29 cellular contexts compared by ENCODE assay signal in genomic region chr3:70911719-70912118, GRCh38.
"Had no signal": no experiment of that assay in that cellular context is flagged by ENCODE, and none has a peak within 500 bp of the region (broad histone marks: within the 10 kb centered on the region; RNA-seq: fewer than 3 reads in every experiment).

No MANE protein-coding gene starts in this region.

- H3K4me1 Mint-ChIP-seq: stimulated activated effector memory CD8-positive, alpha-beta T cell treated with anti-CD3 and anti-CD28 coated beads, Interleukin-12 subunit alpha, Interleukin-12 subunit beta, amount 100 ng/mL, for 72 hours; stimulated activated memory B cell treated with anti-CD40 and anti-IgM and Interleukin-4, amounts not matched to agents 10 μg/mL and 1 μg/mL and 100 μg/mL, for 72 hours; stimulated activated naive B cell treated with anti-CD40 and anti-IgM and Interleukin-4, amounts not matched to agents 10 μg/mL and 1 μg/mL and 100 μg/mL, for 72 hours; stimulated activated naive CD8-positive, alpha-beta T cell treated with anti-CD3 and anti-CD28 coated beads, Interleukin-15, amount 100 ng/mL, for 72 hours had no signal

- H3K4me1 ChIP-seq: stomach, suprapubic skin, testis, thyroid gland, tibial nerve, transverse colon, upper lobe of left lung, upper lobe of right lung, uterus, vagina had no signal

- H3K9me3 Mint-ChIP-seq: stimulated activated effector memory CD8-positive, alpha-beta T cell treated with anti-CD3 and anti-CD28 coated beads, Interleukin-12 subunit alpha, Interleukin-12 subunit beta, amount 100 ng/mL, for 72 hours; stimulated activated memory B cell treated with anti-CD40 and anti-IgM and Interleukin-4, amounts not matched to agents 10 μg/mL and 1 μg/mL and 100 μg/mL, for 72 hours; stimulated activated naive B cell treated with anti-CD40 and anti-IgM and Interleukin-4, amounts not matched to agents 10 μg/mL and 1 μg/mL and 100 μg/mL, for 72 hours; stimulated activated naive CD8-positive, alpha-beta T cell treated with anti-CD3 and anti-CD28 coated beads, Interleukin-15, Interleukin-2, amounts not matched to agents 100 ng/mL and 50 ng/mL, for 24 hours; type B pancreatic cell had no signal

- DNase-seq: stimulated activated CD4-positive, alpha-beta T cell treated with anti-CD3 and anti-CD28 coated beads, Interleukin-2, amount 100 ng/mL, for 48 hours; stimulated activated CD4-positive, alpha-beta T cell treated with anti-CD3 and anti-CD28 coated beads, Interleukin-4, amount 100 ng/mL, for 1 hour; stimulated activated CD4-positive, alpha-beta T cell treated with anti-CD3 and anti-CD28 coated beads, Interleukin-4, amount 100 ng/mL, for 24 hours; stimulated activated CD4-positive, alpha-beta T cell treated with anti-CD3 and anti-CD28 coated beads, Interleukin-4, amount 100 ng/mL, for 4 hours; stimulated activated CD8-positive, alpha-beta memory T cell treated with anti-CD3 and anti-CD28 coated beads, Interleukin-4, amount 100 ng/mL, for 48 hours; stimulated activated naive B cell treated with anti-CD40 and anti-IgM and Interleukin-4, amounts not matched to agents 10 μg/mL and 1 μg/mL and 100 μg/mL, for 72 hours; stimulated activated naive CD4-positive, alpha-beta T cell; stimulated activated naive CD4-positive, alpha-beta T cell treated with Interleukin-2 at 50 U/mL for 16 hours; stimulated activated naive CD8-positive, alpha-beta T cell treated with anti-CD3 and anti-CD28 coated beads, Interleukin-15, amount 100 ng/mL, for 72 hours; stimulated activated naive CD8-positive, alpha-beta T cell treated with anti-CD3 and anti-CD28 coated beads, Interleukin-15, Interleukin-2, amounts not matched to agents 100 U/mL and 50 U/mL, for 24 hours; stomach; substantia nigra; testis; thyroid gland; tibial artery; transverse colon; trophoblast cell; upper lobe of left lung; upper lobe of right lung; uterus had no signal

- H3K36me3 ChIP-seq: stomach, suprapubic skin, thoracic aorta, thyroid gland, tibial artery, tibial nerve, transverse colon, upper lobe of left lung, upper lobe of right lung, uterus, vagina had no signal

- H3K4me3 Mint-ChIP-seq: stimulated activated effector memory CD8-positive, alpha-beta T cell treated with anti-CD3 and anti-CD28 coated beads, Interleukin-12 subunit alpha, Interleukin-12 subunit beta, amount 100 ng/mL, for 72 hours; stimulated activated memory B cell treated with anti-CD40 and anti-IgM and Interleukin-4, amounts not matched to agents 10 μg/mL and 1 μg/mL and 100 μg/mL, for 72 hours; stimulated activated naive B cell treated with anti-CD40 and anti-IgM and Interleukin-4, amounts not matched to agents 10 μg/mL and 1 μg/mL and 100 μg/mL, for 72 hours; stimulated activated naive CD8-positive, alpha-beta T cell treated with anti-CD3 and anti-CD28 coated beads, Interleukin-15, amount 100 ng/mL, for 72 hours; stimulated activated naive CD8-positive, alpha-beta T cell treated with anti-CD3 and anti-CD28 coated beads, Interleukin-15, Interleukin-2, amounts not matched to agents 100 ng/mL and 50 ng/mL, for 24 hours; type B pancreatic cell had no signal

- H3K9me3 ChIP-seq: stomach, suprapubic skin, testis, thoracic aorta, thyroid gland, tibial artery, tibial nerve, transverse colon, upper lobe of left lung, upper lobe of right lung, uterus, vagina had no signal

- H3K27ac ChIP-seq: stomach, suprapubic skin, testis, thoracic aorta, thyroid gland, tibial artery, tibial nerve, transverse colon, upper lobe of left lung, upper lobe of right lung, uterus, vagina had no signal

- H3K4me3 ChIP-seq: stomach, suprapubic skin, testis, thoracic aorta, thyroid gland, tibial artery, tibial nerve, transverse colon, upper lobe of left lung, upper lobe of right lung, uterus, vagina had no signal

- H3K27me3 ChIP-seq: stomach, suprapubic skin, testis, thyroid gland, tibial artery, tibial nerve, transverse colon, upper lobe of left lung, upper lobe of right lung, uterus, vagina had no signal

- ATAC-seq: stimulated activated effector memory CD8-positive, alpha-beta T cell treated with anti-CD3 and anti-CD28 coated beads, Interleukin-12 subunit alpha, Interleukin-12 subunit beta, amount 100 ng/mL, for 72 hours; stimulated activated memory B cell treated with anti-CD40 and anti-IgM and Interleukin-4, amounts not matched to agents 10 μg/mL and 1 μg/mL and 100 μg/mL, for 72 hours; stimulated activated naive B cell treated with anti-CD40 and anti-IgM and Interleukin-4, amounts not matched to agents 10 μg/mL and 1 μg/mL and 100 μg/mL, for 72 hours; stimulated activated naive CD8-positive, alpha-beta T cell treated with anti-CD3 and anti-CD28 coated beads, Interleukin-15, amount 100 ng/mL, for 72 hours; stimulated activated naive CD8-positive, alpha-beta T cell treated with anti-CD3 and anti-CD28 coated beads, Interleukin-15, Interleukin-2, amounts not matched to agents 100 U/mL and 50 U/mL, for 24 hours; upper lobe of right lung had no signal

- H3K27ac Mint-ChIP-seq: stimulated activated effector memory CD8-positive, alpha-beta T cell treated with anti-CD3 and anti-CD28 coated beads, Interleukin-12 subunit alpha, Interleukin-12 subunit beta, amount 100 ng/mL, for 72 hours; stimulated activated memory B cell treated with anti-CD40 and anti-IgM and Interleukin-4, amounts not matched to agents 10 μg/mL and 1 μg/mL and 100 μg/mL, for 72 hours; stimulated activated naive B cell treated with anti-CD40 and anti-IgM and Interleukin-4, amounts not matched to agents 10 μg/mL and 1 μg/mL and 100 μg/mL, for 72 hours; stimulated activated naive CD8-positive, alpha-beta T cell treated with anti-CD3 and anti-CD28 coated beads, Interleukin-15, amount 100 ng/mL, for 72 hours; stimulated activated naive CD8-positive, alpha-beta T cell treated with anti-CD3 and anti-CD28 coated beads, Interleukin-15, Interleukin-2, amounts not matched to agents 100 ng/mL and 50 ng/mL, for 24 hours; type B pancreatic cell had no signal

- FAIRE-seq: urothelium cell line had no signal

- H3K27me3 Mint-ChIP-seq: type B pancreatic cell had no signal

- H3K36me3 Mint-ChIP-seq: stimulated activated effector memory CD8-positive, alpha-beta T cell treated with anti-CD3 and anti-CD28 coated beads, Interleukin-12 subunit alpha, Interleukin-12 subunit beta, amount 100 ng/mL, for 72 hours; stimulated activated memory B cell treated with anti-CD40 and anti-IgM and Interleukin-4, amounts not matched to agents 10 μg/mL and 1 μg/mL and 100 μg/mL, for 72 hours; stimulated activated naive B cell treated with anti-CD40 and anti-IgM and Interleukin-4, amounts not matched to agents 10 μg/mL and 1 μg/mL and 100 μg/mL, for 72 hours; type B pancreatic cell had no signal
